In genomic region chr12:119649202-119649808, GRCh38 we compare ENCODE assay signal across 8 cellular contexts. TPM values are rescaled to one million over a fixed set of nuclear protein-coding genes. Genes with fewer than 3 reads are reported as not detected.
A peak's percentile ranks its signal among the peaks of the same experiment; 100 is the strongest.
DNase-seq lines count a peak whose midpoint lies in the region; ATAC-seq and TF ChIP-seq lines count a peak whose summit lies in the region.

No MANE protein-coding gene starts in this region.

- no peak overlapping the region for H3K4me3 Mint-ChIP-seq in activated naive CD8-positive, alpha-beta T cell treated with anti-CD3 and anti-CD28 coated beads for 36 hours

- H3K9me2 ChIP-seq in OCI-LY1 (ENCODE audit: low read depth, low read length), result no peaks in the 10 kb centered on the region

- no peak overlapping the region for H3K4me2 ChIP-seq in OCI-LY1 (ENCODE audit: low read length)

- H3K79me2 ChIP-seq in OCI-LY1 (ENCODE audit: insufficient read depth, low read length), result no peaks in the 10 kb centered on the region

- H3K9me3 ChIP-seq in heart left ventricle, result peaks cover 0 to 34% (median 15%) of the 10 kb centered on the region in 12 donors
- no peaks in the 10 kb centered on the region for H3K9me3 ChIP-seq in right cardiac atrium (ENCODE audit: control insufficient read depth, low read length)
- H3K9me3 ChIP-seq in OCI-LY1 (ENCODE audit: low read length), result peaks cover 8% of the 10 kb centered on the region
- peaks cover 0 to 8% of the 10 kb centered on the region in 2 donors for H3K9me3 ChIP-seq in uterus

- no peak for DNase-seq in heart left ventricle
- DNase-seq in right cardiac atrium, result no peak
- peak; percentile 7 for DNase-seq in fibroblast of villous mesenchyme (ENCODE audit: low read depth)
- no peak for DNase-seq in uterus
- no peak for DNase-seq in activated naive CD8-positive, alpha-beta T cell treated with anti-CD3 and anti-CD28 coated beads for 36 hours

- intact Hi-C loops in heart left ventricle (cut with DNase I) (loop anchor here in 6 of 10 donors (5.0 to 10.0 kb wide), 3 partner anchors 52 to 205 kb away; partner anchors contain the start of gene TMEM233 (in 2 of the 6)), right cardiac atrium (cut with DNase I) (no loop called here), uterus (cut with DNase I; ENCODE audit: low total_unique reads) (no loop called here)

- TF ChIP-seq POLR2A in heart left ventricle (IDR thresholded peaks at IDR 0.05), result no peak
- no peak for TF ChIP-seq POLR2A in uterus (IDR thresholded peaks at IDR 0.05)

- H3K4me1 ChIP-seq in heart left ventricle (no peaks in the 10 kb centered on the region), right cardiac atrium (ENCODE audit: control insufficient read depth, insufficient read depth, low read length) (no peaks in the 10 kb centered on the region), OCI-LY1 (ENCODE audit: insufficient read depth, low read length, severe bottlenecking) (no peaks in the 10 kb centered on the region), uterus (no peaks in the 10 kb centered on the region)

- H4K20me1 ChIP-seq in OCI-LY1 (ENCODE audit: insufficient read depth, low read length), result no peaks in the 10 kb centered on the region

- H2AFZ ChIP-seq in OCI-LY1 (ENCODE audit: low read length), result no peak overlapping the region

- no peak overlapping the region for H3K27ac Mint-ChIP-seq in activated naive CD8-positive, alpha-beta T cell treated with anti-CD3 and anti-CD28 coated beads for 36 hours

- no peak overlapping the region for H3K9ac ChIP-seq in OCI-LY1 (ENCODE audit: low read length)

- no peak overlapping the region for H3K27ac ChIP-seq in heart left ventricle
- H3K27ac ChIP-seq in right cardiac atrium (ENCODE audit: low read length), result no peak overlapping the region
- H3K27ac ChIP-seq in OCI-LY1 (ENCODE audit: low read depth, low read length, poor library complexity, severe bottlenecking), result no peak overlapping the region
- H3K27ac ChIP-seq in uterus, result no peak overlapping the region

- TF ChIP-seq CTCF in heart left ventricle (IDR thresholded peaks at IDR 0.05) (peak; percentile 46 to 81 (median 68)), OCI-LY1 (IDR thresholded peaks at IDR 0.05; ENCODE audit: low read length) (peak; percentile 77), fibroblast of villous mesenchyme (IDR thresholded peaks at IDR 0.05; ENCODE audit: insufficient read depth, low read depth, low read length) (peak; percentile 69), uterus (IDR thresholded peaks at IDR 0.05) (peak; percentile 10 to 23 (median 22))

- no peak for ATAC-seq in heart left ventricle
- no peak for ATAC-seq in right cardiac atrium
- no peak for ATAC-seq in GM21528 (IDR thresholded peaks at IDR 0.05; ENCODE audit: low FRiP score, unreplicated experiment)
- no peak for ATAC-seq in GM21515 (IDR thresholded peaks at IDR 0.05; ENCODE audit: unreplicated experiment)

- H3K27me3 ChIP-seq in heart left ventricle, result no peaks in the 10 kb centered on the region
- H3K27me3 ChIP-seq in right cardiac atrium (ENCODE audit: control insufficient read depth, insufficient read depth), result no peaks in the 10 kb centered on the region
- H3K27me3 ChIP-seq in OCI-LY1 (ENCODE audit: insufficient read depth, low read length), result peaks cover 4% of the 10 kb centered on the region; the same call in 1 of the 2 replicates
- no peaks in the 10 kb centered on the region for H3K27me3 ChIP-seq in uterus

- H3K36me3 ChIP-seq in heart left ventricle (no peaks in the 10 kb centered on the region), OCI-LY1 (ENCODE audit: insufficient read depth, low read length) (no peaks in the 10 kb centered on the region), uterus (no peaks in the 10 kb centered on the region)

- no peaks in the 10 kb centered on the region for H3F3A ChIP-seq in OCI-LY1 (ENCODE audit: insufficient read depth, low read length)

- WGBS in heart left ventricle, 4 donors, result 63 to 71% (median 66%) methylated on average over 4 of the region's 4 CpGs
- 65% methylated on average over 4 of the region's 4 CpGs for WGBS in right cardiac atrium

- peaks cover 11% of the 10 kb centered on the region for H3K9me3 Mint-ChIP-seq in activated naive CD8-positive, alpha-beta T cell treated with anti-CD3 and anti-CD28 coated beads for 36 hours

- no peaks in the 10 kb centered on the region for H3K36me3 Mint-ChIP-seq in activated naive CD8-positive, alpha-beta T cell treated with anti-CD3 and anti-CD28 coated beads for 36 hours

- no peaks in the 10 kb centered on the region for H3K4me1 Mint-ChIP-seq in activated naive CD8-positive, alpha-beta T cell treated with anti-CD3 and anti-CD28 coated beads for 36 hours

- H3K4me3 ChIP-seq in heart left ventricle, result no peak overlapping the region
- no peak overlapping the region for H3K4me3 ChIP-seq in right cardiac atrium (ENCODE audit: low read length)
- no peak overlapping the region for H3K4me3 ChIP-seq in OCI-LY1 (ENCODE audit: low read depth, low read length, poor library complexity, severe bottlenecking)
- H3K4me3 ChIP-seq in fibroblast of villous mesenchyme (ENCODE audit: low read depth, low read length), result no peak overlapping the region
- H3K4me3 ChIP-seq in uterus, result no peak overlapping the region

- H3K27me3 Mint-ChIP-seq in activated naive CD8-positive, alpha-beta T cell treated with anti-CD3 and anti-CD28 coated beads for 36 hours, result peaks cover 6% of the 10 kb centered on the region

RNA-seq across cellular contexts. Expression of gene PRKAB1, which starts 18.6 kb away (rescaled TPM):
- total RNA-seq in heart left ventricle (10 to 100 TPM in 5 of 9 donors, 1 to 10 TPM in 4; 8.5 to 19.1 (median 10.3) TPM), right cardiac atrium (10 to 100 TPM in 3 of 4 donors, 1 to 10 TPM in 1; 9.8 to 16.3 (median 14.1) TPM), fibroblast of villous mesenchyme (13.2 and 16.0 TPM in 2 replicates), uterus (10 to 100 TPM; 10.9 to 44.1 (median 32.8) TPM)
- polyA plus RNA-seq in heart left ventricle (10 to 100 TPM in 1 of 2 donors, 1 to 10 TPM in 1; 6.5 to 14.1 TPM), right cardiac atrium (10.5 TPM)
- 10 to 100 TPM; 26.1 to 26.5 TPM for total RNA-seq in activated naive CD8-positive, alpha-beta T cell treated with anti-CD3 and anti-CD28 coated beads for 36 hours

RNA-seq across cellular contexts. Expression of gene TMEM233, which starts 55.7 kb away (rescaled TPM):
- total RNA-seq in heart left ventricle, result 1 to 10 TPM in 1 of 9 donors, under 1 TPM in 7, not detected in 1; 0.07 to 1.3 (median 0.31) TPM
- polyA plus RNA-seq in heart left ventricle, result under 1 TPM; 0.08 to 0.25 TPM
- under 1 TPM; 0.31 to 0.97 (median 0.67) TPM for total RNA-seq in right cardiac atrium
- 0.52 TPM for polyA plus RNA-seq in right cardiac atrium
- total RNA-seq in fibroblast of villous mesenchyme, result not detected in 2 replicates
- total RNA-seq in uterus, result under 1 TPM in 2 of 4 donors, not detected in 2; 0.21 TPM
- total RNA-seq in activated naive CD8-positive, alpha-beta T cell treated with anti-CD3 and anti-CD28 coated beads for 36 hours, result not detected

Comparison
In these comparisons a context has a peak if more than half of its experiments do, and no peak if none do; other contexts are left out.
1. intact Hi-C loops: an anchor here in heart left ventricle (5.0 to 10.0 kb wide); none called in right cardiac atrium and uterus.
2. CTCF ChIP-seq: peak in every context shown above with its lines; median percentile 77 in OCI-LY1; 69 in fibroblast of villous mesenchyme; 68 in heart left ventricle; 22 in uterus.